In genomic region chr7:35356495-35356894, GRCh38 we compare ENCODE assay signal across 25 cellular contexts.
"Had no signal": no experiment of that assay in that cellular context is flagged by ENCODE, and none has a peak within 500 bp of the region (broad histone marks: within the 10 kb centered on the region; RNA-seq: fewer than 3 reads in every experiment).

No MANE protein-coding gene starts in this region.

- ATAC-seq: activated CD8-positive, alpha-beta memory T cell treated with anti-CD3 and anti-CD28 coated beads, Interleukin-2, amount 10 ng/mL, durations not matched to agents 7 days and 5 days; T-helper 17 cell; WTC11 had no signal

- H3K4me3 Mint-ChIP-seq: activated CD8-positive, alpha-beta memory T cell treated with anti-CD3 and anti-CD28 coated beads, Interleukin-2, amount 10 ng/mL, durations not matched to agents 7 days and 5 days; activated naive CD8-positive, alpha-beta T cell; activated T-cell treated with anti-CD3 and anti-CD28 coated beads, Interleukin-2, amount 50 U/mL, for 24 hours; activated T-helper 1 cell treated with anti-CD3 and anti-CD28 coated beads, Interleukin-12 subunit alpha, Interleukin-12 subunit beta, Interleukin-2, Interleukin-4 antibody, amounts not matched to agents 30 ng/mL and 10 ng/mL and 1 ng/mL, durations not matched to agents 14 hours and 24 hours and 36 hours; brain; T-helper 17 cell; WTC11 had no signal

- H3K9me3 Mint-ChIP-seq: activated T-cell treated with anti-CD3 and anti-CD28 coated beads, Interleukin-2, amount 50 U/mL, for 24 hours; activated T-helper 1 cell treated with anti-CD3 and anti-CD28 coated beads, Interleukin-12 subunit alpha, Interleukin-12 subunit beta, Interleukin-2, Interleukin-4 antibody, amounts not matched to agents 30 ng/mL and 10 ng/mL and 1 ng/mL, durations not matched to agents 14 hours and 24 hours and 36 hours; WTC11 had no signal

- H3K36me3 Mint-ChIP-seq: activated CD8-positive, alpha-beta memory T cell treated with anti-CD3 and anti-CD28 coated beads, Interleukin-2, amount 10 ng/mL, durations not matched to agents 7 days and 5 days; activated naive CD8-positive, alpha-beta T cell; brain; WTC11 had no signal

- H3K4me1 Mint-ChIP-seq: activated CD8-positive, alpha-beta memory T cell treated with anti-CD3 and anti-CD28 coated beads, Interleukin-2, amount 10 ng/mL, durations not matched to agents 7 days and 5 days; T-helper 17 cell had no signal

- H3K27ac Mint-ChIP-seq: activated CD8-positive, alpha-beta memory T cell treated with anti-CD3 and anti-CD28 coated beads, Interleukin-2, amount 10 ng/mL, durations not matched to agents 7 days and 5 days; activated naive CD8-positive, alpha-beta T cell; activated T-cell treated with anti-CD3 and anti-CD28 coated beads, Interleukin-2, amount 50 U/mL, for 24 hours; activated T-helper 1 cell treated with anti-CD3 and anti-CD28 coated beads, Interleukin-12 subunit alpha, Interleukin-12 subunit beta, Interleukin-2, Interleukin-4 antibody, amounts not matched to agents 30 ng/mL and 10 ng/mL and 1 ng/mL, durations not matched to agents 14 hours and 24 hours and 36 hours; brain; T-helper 17 cell; WTC11 had no signal

- DNase-seq: activated CD4-positive, alpha-beta T cell treated with anti-CD3 and anti-CD28 coated beads for 48 hours; activated CD4-positive, alpha-beta T cell treated with anti-CD3 and anti-CD28 coated beads, Interleukin-2, amount 50 U/mL, for 48 hours; activated CD4-positive, CD25-positive, alpha-beta regulatory T cell treated with anti-CD3 and anti-CD28 coated beads, Interleukin-2, amount 50 U/mL, for 72 hours; activated CD8-positive, alpha-beta memory T cell treated with anti-CD3 and anti-CD28 coated beads, Interleukin-2, amount 10 ng/mL, durations not matched to agents 7 days and 5 days; activated effector memory CD4-positive, alpha-beta T cell treated with Interleukin-2 at 50 U/mL for 16 hours; activated naive CD4-positive, alpha-beta T cell treated with Interleukin-2 at 50 U/mL for 16 hours; activated T-cell treated with anti-CD3 and anti-CD28 coated beads, Interleukin-2, amount 50 U/mL, for 24 hours; amygdala; MG63; MV-4-11; NCI-H1092 treated with DMSO at 0.1 percent for 48 hours; NCI-H1417 treated with DMSO at 0.1 percent for 48 hours; NCI-H1694; NCI-H2029; NCI-H2107; NCI-H226; NCI-H526; Peyer's patch; SHP77 treated with DMSO at 0.1 percent for 48 hours; T-helper 17 cell; T-helper 9 cell had no signal
